24 cellular contexts compared by ENCODE assay signal in genomic region chr14:99781091-99781490, GRCh38. TPM values are rescaled to one million over a fixed set of nuclear protein-coding genes. Genes with fewer than 3 reads are reported as not detected.
A peak's percentile ranks its signal among the peaks of the same experiment; 100 is the strongest.
DNase-seq lines count a peak whose midpoint lies in the region; ATAC-seq, FAIRE-seq and TF ChIP-seq lines count a peak whose summit lies in the region.
"Had no signal": no experiment of that assay in that cellular context is flagged by ENCODE, and none has a peak within 500 bp of the region (broad histone marks: within the 10 kb centered on the region; RNA-seq: fewer than 3 reads in every experiment).

No MANE protein-coding gene starts in this region.

- no peak for ATAC-seq in left lobe of liver
- peak; percentile 45 for ATAC-seq in upper lobe of right lung
- ATAC-seq: CD8-positive, alpha-beta T cell had no signal

- TF ChIP-seq CTCF in HFFc6 (IDR thresholded peaks at IDR 0.05) (no peak), astrocyte (IDR thresholded peaks at IDR 0.05; ENCODE audit: insufficient read depth, low read depth, low read length) (no peak), upper lobe of right lung (IDR thresholded peaks at IDR 0.05) (no peak)

- H3K9me3 ChIP-seq in astrocyte (ENCODE audit: insufficient read depth, low read depth, low read length) (peaks cover 4% of the 10 kb centered on the region), upper lobe of right lung (no peaks in the 10 kb centered on the region)

- no peaks in the 10 kb centered on the region for H4K20me1 ChIP-seq in astrocyte (ENCODE audit: insufficient read depth, low read length)

- no peak overlapping the region for H2AFZ ChIP-seq in astrocyte (ENCODE audit: low read depth, low read length)
- H2AFZ ChIP-seq: PC-9 had no signal

- H3K27ac Mint-ChIP-seq in HFFc6 = 0 out of 2 replicates have a peak overlapping the region, but pooled peaks have one; percentile 16
- peak overlapping the region; percentile 72 for H3K27ac Mint-ChIP-seq in astrocyte (ENCODE audit: unreplicated experiment)
- H3K27ac Mint-ChIP-seq: CD8-positive, alpha-beta T cell had no signal

- peaks cover 44% of the 10 kb centered on the region for H3K4me1 Mint-ChIP-seq in HFFc6 (ENCODE audit: low read depth)
- peaks cover 6% of the 10 kb centered on the region for H3K4me1 Mint-ChIP-seq in astrocyte (ENCODE audit: low read depth, unreplicated experiment)

- no peak overlapping the region for H3K4me2 ChIP-seq in astrocyte (ENCODE audit: low read length)
- H3K4me2 ChIP-seq: PC-9 had no signal

- H3K36me3 ChIP-seq in astrocyte (ENCODE audit: insufficient read depth, low read length) = no peaks in the 10 kb centered on the region
- H3K36me3 ChIP-seq in upper lobe of right lung = no peaks in the 10 kb centered on the region

- H3K36me3 Mint-ChIP-seq in HFFc6 (ENCODE audit: low read depth) (peaks cover 39% of the 10 kb centered on the region), astrocyte (ENCODE audit: low read depth, unreplicated experiment) (peaks cover 7% of the 10 kb centered on the region)
- H3K36me3 Mint-ChIP-seq: CD8-positive, alpha-beta T cell had no signal

- H3K4me1 ChIP-seq in astrocyte (ENCODE audit: insufficient read depth, low read length) = peaks cover 4% of the 10 kb centered on the region
- H3K4me1 ChIP-seq in upper lobe of right lung = no peaks in the 10 kb centered on the region

- H3K4me3 Mint-ChIP-seq in HFFc6 (no peak overlapping the region), astrocyte (ENCODE audit: unreplicated experiment) (no peak overlapping the region)
- H3K4me3 Mint-ChIP-seq: CD8-positive, alpha-beta T cell had no signal

- H3K4me3 ChIP-seq in astrocyte (ENCODE audit: insufficient read depth, low read depth, low read length) (no peak overlapping the region), upper lobe of right lung (no peak overlapping the region)
- H3K4me3 ChIP-seq: PC-9 had no signal

- no peaks in the 10 kb centered on the region for H3K79me2 ChIP-seq in astrocyte (ENCODE audit: insufficient read depth, low read length)

- intact Hi-C loops in upper lobe of right lung (cut with DNase I) = no loop called here

- no peak for FAIRE-seq in astrocyte (lab: Jason Lieb, UNC)
- FAIRE-seq: GM12891, H54 had no signal

- H3K27me3 Mint-ChIP-seq in HFFc6 (ENCODE audit: insufficient read depth) = peaks cover 4% of the 10 kb centered on the region; the same call in 1 of the 2 replicates
- peaks cover 9% of the 10 kb centered on the region for H3K27me3 Mint-ChIP-seq in astrocyte (ENCODE audit: low read depth, unreplicated experiment)

- H3K27me3 ChIP-seq in astrocyte (ENCODE audit: insufficient read depth, low read length) = no peaks in the 10 kb centered on the region
- no peaks in the 10 kb centered on the region for H3K27me3 ChIP-seq in upper lobe of right lung

- H3K9me3 Mint-ChIP-seq in HFFc6 (peaks cover 34% of the 10 kb centered on the region), astrocyte (ENCODE audit: unreplicated experiment) (peaks cover 6% of the 10 kb centered on the region)

- DNase-seq in HFFc6 (no peak), astrocyte (ENCODE audit: low read depth) (no peak), left lobe of liver (ENCODE audit: low spot score) (peak; percentile 29), upper lobe of right lung (no peak), H4 (ENCODE audit: low spot score) (no peak)
- no peak for DNase-seq in stimulated activated CD4-positive, alpha-beta T cell treated with anti-CD3 and anti-CD28 coated beads, Interleukin-2, amount 100 ng/mL, for 24 hours
- no peak for DNase-seq in activated CD8-positive, alpha-beta memory T cell treated with anti-CD3 and anti-CD28 coated beads for 24 hours
- DNase-seq: C1 segment of cervical spinal cord; CD8-positive, alpha-beta T cell; DMS 273 treated with DMSO at 0.1 percent for 48 hours; EL; GDM1; KBM-7; MV-4-11; NCI-H1105; NCI-H1436 treated with DMSO at 0.1 percent for 48 hours; NCI-H1930; NCI-H446; NCI-H82; NK-92 treated with Interleukin-12 subunit alpha and Interleukin-12 subunit beta, amount 100 ng/mL, for 24 hours; PC-9; Right ventricle myocardium superior had no signal

- no peak overlapping the region for H3K27ac ChIP-seq in astrocyte (ENCODE audit: low read depth, low read length)
- no peak overlapping the region for H3K27ac ChIP-seq in upper lobe of right lung
- H3K27ac ChIP-seq: PC-9 had no signal

- no peak overlapping the region for H3K9ac ChIP-seq in astrocyte (ENCODE audit: low read length)

RNA-seq across cellular contexts. Expression of gene EML1, which starts 12.1 kb away (rescaled TPM):
- total RNA-seq in HFFc6 (2021; fragmentation: NEBNext Ultra II Directional; extraction: Animal tissue kit (Norgen Biotek cat#: 25700)) = 10 to 100 TPM; 13.2 to 27.6 (median 22.2) TPM
- 17.1 and 23.5 TPM in 2 replicates for total RNA-seq in astrocyte
- 5.1 TPM for total RNA-seq in left lobe of liver
- 42.2 TPM for total RNA-seq in upper lobe of right lung
- total RNA-seq in H4 (2014; rRNA removed; shearing (Covaris generic)) = 18.3 and 18.5 TPM in 2 replicates
- total RNA-seq: CD8-positive, alpha-beta T cell had no signal
